Comparison of ENCODE assay signal across 13 cellular contexts in the genomic region with DNA sequence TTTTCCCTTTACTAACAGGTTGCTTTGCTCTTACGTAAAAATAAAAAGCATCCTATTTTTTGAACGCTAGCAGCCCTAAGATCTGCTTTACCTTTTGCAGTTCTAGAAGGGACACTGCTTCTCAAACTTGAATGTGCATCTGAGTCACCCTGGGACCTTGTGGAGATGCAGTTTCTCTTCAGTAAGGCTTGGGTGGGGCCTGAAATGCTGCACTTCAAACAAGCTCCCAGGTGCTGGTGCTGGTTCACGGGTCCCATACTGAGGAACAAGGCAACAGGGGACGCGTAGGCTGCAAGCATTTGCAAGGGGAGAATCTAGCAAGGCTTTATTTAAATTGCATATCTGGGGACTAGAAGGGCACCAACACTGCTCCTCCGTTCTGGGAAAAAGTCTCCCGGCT. TPM values are rescaled to one million over a fixed set of nuclear protein-coding genes. Genes with fewer than 3 reads are reported as not detected.
A peak's percentile ranks its signal among the peaks of the same experiment; 100 is the strongest.
DNase-seq lines count a peak whose midpoint lies in the region; ATAC-seq and TF ChIP-seq lines count a peak whose summit lies in the region.
"Had no signal": no experiment of that assay in that cellular context is flagged by ENCODE, and none has a peak within 500 bp of the region (broad histone marks: within the 10 kb centered on the region; RNA-seq: fewer than 3 reads in every experiment).

No MANE protein-coding gene starts in this region.

- H3K36me3 ChIP-seq in left ventricle myocardium inferior (no peaks in the 10 kb centered on the region), SJSA1 (no peaks in the 10 kb centered on the region), fibroblast of lung (ENCODE audit: control insufficient read depth, insufficient read depth, low read length) (no peaks in the 10 kb centered on the region)
- H3K36me3 ChIP-seq: esophagus muscularis mucosa had no signal

- TF ChIP-seq CTCF in left ventricle myocardium inferior (IDR thresholded peaks at IDR 0.05; ENCODE audit: borderline replicate concordance) (no peak), fibroblast of lung (conservative IDR thresholded peaks at IDR 0.05 in 1 of 2, IDR thresholded peaks at IDR 0.05 in 1 of 2; ENCODE audit: low read depth in 1 of 2, low read length in 2 of 2) (no peak)

- H3K36me3 Mint-ChIP-seq in stimulated activated effector memory CD8-positive, alpha-beta T cell treated with anti-CD3 and anti-CD28 coated beads, Interleukin-12 subunit alpha, Interleukin-12 subunit beta, amount 100 ng/mL, for 72 hours, result peaks cover under 1% of the 10 kb centered on the region
- no peaks in the 10 kb centered on the region for H3K36me3 Mint-ChIP-seq in stimulated activated naive B cell treated with anti-CD40 and anti-IgM and Interleukin-4, amounts not matched to agents 10 μg/mL and 1 μg/mL and 100 μg/mL, for 72 hours
- peaks cover 7% of the 10 kb centered on the region for H3K36me3 Mint-ChIP-seq in activated CD4-positive, alpha-beta T cell treated with anti-CD3 and anti-CD28 coated beads, Interleukin-2, amount 10 ng/mL, durations not matched to agents 7 days and 5 days (ENCODE audit: low read depth)

- H3K4me1 Mint-ChIP-seq in stimulated activated effector memory CD8-positive, alpha-beta T cell treated with anti-CD3 and anti-CD28 coated beads, Interleukin-12 subunit alpha, Interleukin-12 subunit beta, amount 100 ng/mL, for 72 hours, result peaks cover 27% of the 10 kb centered on the region
- H3K4me1 Mint-ChIP-seq in stimulated activated naive B cell treated with anti-CD40 and anti-IgM and Interleukin-4, amounts not matched to agents 10 μg/mL and 1 μg/mL and 100 μg/mL, for 72 hours, result peaks cover 0 to 2% of the 10 kb centered on the region in 2 donors
- H3K4me1 Mint-ChIP-seq in activated CD4-positive, alpha-beta T cell treated with anti-CD3 and anti-CD28 coated beads, Interleukin-2, amount 10 ng/mL, durations not matched to agents 7 days and 5 days, result peaks cover 60% of the 10 kb centered on the region

- H3K9ac ChIP-seq in fibroblast of lung (ENCODE audit: insufficient read depth, low read length), result no peak overlapping the region

- H3K27ac ChIP-seq in left ventricle myocardium inferior (replicated peaks) (peak overlapping the region; percentile 31), SJSA1 (peak overlapping the region; percentile 99), fibroblast of lung (ENCODE audit: insufficient read depth, low read length) (peak overlapping the region; percentile 6)

- H3K4me2 ChIP-seq in fibroblast of lung (ENCODE audit: extremely low read depth, insufficient read depth, low read length), result peak overlapping the region; percentile 50

- H3K27ac Mint-ChIP-seq in stimulated activated effector memory CD8-positive, alpha-beta T cell treated with anti-CD3 and anti-CD28 coated beads, Interleukin-12 subunit alpha, Interleukin-12 subunit beta, amount 100 ng/mL, for 72 hours, result peak overlapping the region; percentile 80
- H3K27ac Mint-ChIP-seq in stimulated activated naive B cell treated with anti-CD40 and anti-IgM and Interleukin-4, amounts not matched to agents 10 μg/mL and 1 μg/mL and 100 μg/mL, for 72 hours, result no peak overlapping the region
- no peak overlapping the region for H3K27ac Mint-ChIP-seq in activated CD4-positive, alpha-beta T cell treated with anti-CD3 and anti-CD28 coated beads, Interleukin-2, amount 10 ng/mL, durations not matched to agents 7 days and 5 days

- peak overlapping the region; percentile 40 for H3K4me3 Mint-ChIP-seq in stimulated activated effector memory CD8-positive, alpha-beta T cell treated with anti-CD3 and anti-CD28 coated beads, Interleukin-12 subunit alpha, Interleukin-12 subunit beta, amount 100 ng/mL, for 72 hours
- no peak overlapping the region for H3K4me3 Mint-ChIP-seq in stimulated activated naive B cell treated with anti-CD40 and anti-IgM and Interleukin-4, amounts not matched to agents 10 μg/mL and 1 μg/mL and 100 μg/mL, for 72 hours
- H3K4me3 Mint-ChIP-seq in activated CD4-positive, alpha-beta T cell treated with anti-CD3 and anti-CD28 coated beads, Interleukin-2, amount 10 ng/mL, durations not matched to agents 7 days and 5 days, result no peak overlapping the region

- DNase-seq in left ventricle myocardium inferior (no peak), left ventricle myocardium superior (no peak), SJSA1 (ENCODE audit: low read depth in 1 of 2, low spot score in 2 of 2) (no peak), fibroblast of lung (ENCODE audit: low read depth in 2 of 2) (peak in 1 of 2 donors; percentile 34)
- DNase-seq in stimulated activated effector memory CD8-positive, alpha-beta T cell treated with anti-CD3 and anti-CD28 coated beads, Interleukin-12 subunit alpha, Interleukin-12 subunit beta, amount 100 ng/mL, for 72 hours (ENCODE audit: low spot score in 2 of 2), result no peak
- DNase-seq in stimulated activated naive B cell treated with anti-CD40 and anti-IgM and Interleukin-4, amounts not matched to agents 10 μg/mL and 1 μg/mL and 100 μg/mL, for 72 hours, result no peak
- no peak for DNase-seq in stimulated activated naive CD4-positive, alpha-beta T cell (lab: John Stamatoyannopoulos, UW)
- no peak for DNase-seq in activated CD4-positive, alpha-beta T cell treated with anti-CD3 and anti-CD28 coated beads, Interleukin-2, amount 10 ng/mL, durations not matched to agents 7 days and 5 days
- DNase-seq: activated gamma-delta T cell, KG1, NCI-H2081 treated with DMSO at 0.1 percent for 48 hours, SW 1271 had no signal

- no peaks in the 10 kb centered on the region for H3K9me3 ChIP-seq in left ventricle myocardium inferior (replicated peaks)
- H3K9me3 ChIP-seq in SJSA1 (replicated peaks), result no peaks in the 10 kb centered on the region
- no peaks in the 10 kb centered on the region for H3K9me3 ChIP-seq in fibroblast of lung (ENCODE audit: control insufficient read depth, insufficient read depth, low read depth, low read length)
- H3K9me3 ChIP-seq: esophagus muscularis mucosa had no signal

- CTCF ChIA-PET in activated CD4-positive, alpha-beta T cell treated with anti-CD3 and anti-CD28 coated beads, Interleukin-2, amount 10 ng/mL, durations not matched to agents 7 days and 5 days (lab: Charles Lee), result interaction anchor here (0.9 to 1.4 kb wide), 4 partner anchors 8 to 49 kb away, joined by 3 to 4 read pairs (median 4); no protein-coding TSS in a partner anchor

- H4K20me1 ChIP-seq in fibroblast of lung (ENCODE audit: control insufficient read depth, extremely low read depth, insufficient read depth, low read length), result no peaks in the 10 kb centered on the region

- peaks cover 4 to 5% of the 10 kb centered on the region in 2 donors for H3K27me3 Mint-ChIP-seq in stimulated activated naive B cell treated with anti-CD40 and anti-IgM and Interleukin-4, amounts not matched to agents 10 μg/mL and 1 μg/mL and 100 μg/mL, for 72 hours
- peaks cover 9% of the 10 kb centered on the region for H3K27me3 Mint-ChIP-seq in activated CD4-positive, alpha-beta T cell treated with anti-CD3 and anti-CD28 coated beads, Interleukin-2, amount 10 ng/mL, durations not matched to agents 7 days and 5 days

- no peak overlapping the region for H2AFZ ChIP-seq in fibroblast of lung (ENCODE audit: low read length)

- H3K4me3 ChIP-seq in left ventricle myocardium inferior (no peak overlapping the region), SJSA1 (no peak overlapping the region), fibroblast of lung (replicated peaks in 1 of 4; ENCODE audit: control extremely low read depth in 1 of 4, insufficient read depth in 1 of 4, low read depth in 3 of 4, low read length in 4 of 4) (no peak overlapping the region)
- H3K4me3 ChIP-seq: esophagus muscularis mucosa had no signal

- H3K27me3 ChIP-seq in left ventricle myocardium inferior (ENCODE audit: low read depth), result no peaks in the 10 kb centered on the region
- no peaks in the 10 kb centered on the region for H3K27me3 ChIP-seq in SJSA1 (replicated peaks)
- H3K27me3 ChIP-seq in fibroblast of lung (ENCODE audit: control insufficient read depth, insufficient read depth, low read length), result no peaks in the 10 kb centered on the region
- H3K27me3 ChIP-seq: esophagus muscularis mucosa had no signal

- no peaks in the 10 kb centered on the region for H3K9me3 Mint-ChIP-seq in stimulated activated effector memory CD8-positive, alpha-beta T cell treated with anti-CD3 and anti-CD28 coated beads, Interleukin-12 subunit alpha, Interleukin-12 subunit beta, amount 100 ng/mL, for 72 hours
- peaks cover 0 to 3% of the 10 kb centered on the region in 2 donors for H3K9me3 Mint-ChIP-seq in stimulated activated naive B cell treated with anti-CD40 and anti-IgM and Interleukin-4, amounts not matched to agents 10 μg/mL and 1 μg/mL and 100 μg/mL, for 72 hours
- H3K9me3 Mint-ChIP-seq in activated CD4-positive, alpha-beta T cell treated with anti-CD3 and anti-CD28 coated beads, Interleukin-2, amount 10 ng/mL, durations not matched to agents 7 days and 5 days, result peaks cover 2% of the 10 kb centered on the region

- no peak for ATAC-seq in left ventricle myocardium superior
- ATAC-seq in stimulated activated effector memory CD8-positive, alpha-beta T cell treated with anti-CD3 and anti-CD28 coated beads, Interleukin-12 subunit alpha, Interleukin-12 subunit beta, amount 100 ng/mL, for 72 hours, result no peak
- ATAC-seq in stimulated activated naive B cell treated with anti-CD40 and anti-IgM and Interleukin-4, amounts not matched to agents 10 μg/mL and 1 μg/mL and 100 μg/mL, for 72 hours (replicated peaks), result no peak

- H3K4me1 ChIP-seq in left ventricle myocardium inferior (peaks cover 34% of the 10 kb centered on the region), SJSA1 (replicated peaks) (peaks cover 75% of the 10 kb centered on the region), fibroblast of lung (ENCODE audit: control insufficient read depth, extremely low read depth, insufficient read depth, low read length) (peaks cover 34% of the 10 kb centered on the region)

- H3K79me2 ChIP-seq in fibroblast of lung (ENCODE audit: control insufficient read depth, insufficient read depth, low read length), result peaks cover 38% of the 10 kb centered on the region

- intact Hi-C loops in left ventricle myocardium inferior (cut with micrococcal nuclease) (no loop called here), left ventricle myocardium superior (cut with micrococcal nuclease) (no loop called here)

- POLR2A ChIA-PET in activated CD4-positive, alpha-beta T cell treated with anti-CD3 and anti-CD28 coated beads, Interleukin-2, amount 10 ng/mL, durations not matched to agents 7 days and 5 days (lab: Charles Lee), result no interaction called here

RNA-seq across cellular contexts. Expression of gene MB21D2, which starts 30.0 kb away (rescaled TPM):
- total RNA-seq in left ventricle myocardium inferior, result 1.8 TPM
- 1.8 TPM for total RNA-seq in left ventricle myocardium superior
- total RNA-seq in SJSA1 (2014; rRNA removed; shearing (Covaris generic)), result 18.0 and 22.5 TPM in 2 replicates
- total RNA-seq in fibroblast of lung, result 3.5 and 3.6 TPM in 2 replicates
- polyA plus RNA-seq in fibroblast of lung, result 11.2 and 11.4 TPM in 2 replicates
- 7.5 and 8.7 TPM in 2 replicates for polyA plus RNA-seq in fibroblast of lung (2012)
- polyA minus RNA-seq in fibroblast of lung (ENCODE audit: low replicate concordance), result 23.7 and 26.6 TPM in 2 replicates
- 1 to 10 TPM; 6.6 to 7.7 TPM for total RNA-seq in activated CD4-positive, alpha-beta T cell treated with anti-CD3 and anti-CD28 coated beads, Interleukin-2, amount 10 ng/mL, durations not matched to agents 7 days and 5 days

Comparison
In these comparisons a context has a peak if more than half of its experiments do, and no peak if none do; other contexts are left out.
1. H3K27ac ChIP-seq: peak in every context shown above with its lines; median percentile 99 in SJSA1; 31 in left ventricle myocardium inferior; 6 in fibroblast of lung.